ENCODE assay signal across 32 cellular contexts in the genomic region with DNA sequence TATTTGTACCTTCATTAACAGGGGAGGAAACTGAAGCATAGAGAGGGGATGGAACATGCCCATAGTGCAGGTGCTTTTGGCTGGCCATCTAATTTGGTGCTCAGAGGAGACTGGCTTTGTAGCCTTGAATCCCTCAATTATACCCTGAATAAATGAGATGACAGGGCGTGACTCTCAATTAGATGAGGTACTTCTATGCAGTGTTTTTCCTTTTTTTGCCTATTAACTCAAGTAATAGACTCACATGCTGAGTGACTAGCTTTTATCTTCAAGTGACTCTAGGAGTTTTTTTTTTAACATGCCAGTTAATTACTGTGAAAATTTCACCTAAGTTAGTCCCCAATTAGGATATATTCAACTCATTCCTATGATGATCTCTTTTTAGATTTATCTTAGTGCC.
"Had no signal": no experiment of that assay in that cellular context is flagged by ENCODE, and none has a peak within 500 bp of the region (broad histone marks: within the 10 kb centered on the region; RNA-seq: fewer than 3 reads in every experiment).

No MANE protein-coding gene starts in this region.

- ATAC-seq: activated CD8-positive, alpha-beta T cell treated with anti-CD3 and anti-CD28 coated beads for 36 hours; activated naive CD4-positive, alpha-beta T cell treated with anti-CD3 and anti-CD28 coated beads, Interleukin-2, amount 50 U/mL, for 72 hours; activated T-cell treated with anti-CD3 and anti-CD28 coated beads, Interleukin-2, amount 50 U/mL, for 4 hours; activated T-cell treated with anti-CD3 and anti-CD28 coated beads, Interleukin-2, amount 50 U/mL, for 72 hours; activated T-helper 17 cell treated with anti-CD3 and anti-CD28 coated beads, Interleukin-2, amount 50 U/mL, for 72 hours; body of pancreas had no signal

- H3K27me3 Mint-ChIP-seq: activated B cell treated with CpG ODN at 0.5 μM for 24 hours; activated CD4-positive, alpha-beta memory T cell treated with anti-CD3 and anti-CD28 coated beads for 36 hours; activated T-helper 17 cell treated with anti-CD3 and anti-CD28 coated beads, Interleukin-2, amount 50 U/mL, for 72 hours had no signal

- DNase-seq: activated B cell treated with CpG ODN at 0.5 μM for 24 hours; activated CD4-positive, alpha-beta memory T cell treated with anti-CD3 and anti-CD28 coated beads for 36 hours; activated CD4-positive, alpha-beta T cell treated with anti-CD3 and anti-CD28 coated beads for 4 hours; activated CD4-positive, alpha-beta T cell treated with anti-CD3 and anti-CD28 coated beads, Interleukin-2, amount 10 ng/mL, durations not matched to agents 24 days and 14 days; activated CD4-positive, alpha-beta T cell treated with anti-CD3 and anti-CD28 coated beads, Interleukin-2, amount 50 U/mL, for 1 hour; activated CD4-positive, alpha-beta T cell treated with anti-CD3 and anti-CD28 coated beads, Interleukin-2, amount 50 U/mL, for 4 hours; activated CD4-positive, CD25-positive, alpha-beta regulatory T cell treated with anti-CD3 and anti-CD28 coated beads, Interleukin-2, amount 50 U/mL, for 72 hours; activated CD8-positive, alpha-beta memory T cell treated with anti-CD3 and anti-CD28 coated beads, Interleukin-2, amount 50 U/mL, for 4 hours; activated CD8-positive, alpha-beta T cell treated with anti-CD3 and anti-CD28 coated beads for 36 hours; activated effector memory CD4-positive, alpha-beta T cell treated with anti-CD3 and anti-CD28 coated beads, Interleukin-2, amount 50 U/mL, for 16 hours; activated gamma-delta T cell treated with Interleukin-2 at 50 U/mL for 16 hours; activated naive CD4-positive, alpha-beta T cell; activated naive CD4-positive, alpha-beta T cell treated with anti-CD3 and anti-CD28 coated beads for 36 hours; activated naive CD4-positive, alpha-beta T cell treated with anti-CD3 and anti-CD28 coated beads, Interleukin-2, amount 50 U/mL, for 16 hours; activated naive CD8-positive, alpha-beta T cell treated with anti-CD3 and anti-CD28 coated beads for 36 hours; activated T-cell treated with anti-CD3 and anti-CD28 coated beads for 4 hours; activated T-cell treated with anti-CD3 and anti-CD28 coated beads, Interleukin-2, amount 50 U/mL, for 1 hour; activated T-cell treated with anti-CD3 and anti-CD28 coated beads, Interleukin-2, amount 50 U/mL, for 4 hours; activated T-cell treated with anti-CD3 and anti-CD28 coated beads, Interleukin-2, amount 50 U/mL, for 72 hours; adrenal gland; amniotic stem cell; aorta; body of pancreas; brain microvascular endothelial cell; central memory CD4-positive, alpha-beta T cell; T-helper 9 cell had no signal

- H3K9me3 ChIP-seq: adrenal gland, body of pancreas, breast epithelium had no signal

- H3K4me1 ChIP-seq: adrenal gland, body of pancreas, breast epithelium had no signal

- H3K36me3 ChIP-seq: adrenal gland, brain microvascular endothelial cell, breast epithelium had no signal

- H3K4me3 Mint-ChIP-seq: activated B cell treated with CpG ODN at 0.5 μM for 24 hours; activated CD4-positive, alpha-beta memory T cell treated with anti-CD3 and anti-CD28 coated beads for 36 hours; activated CD4-positive, alpha-beta T cell treated with anti-CD3 and anti-CD28 coated beads, Interleukin-2, amount 10 ng/mL, durations not matched to agents 24 days and 14 days; activated CD8-positive, alpha-beta T cell treated with anti-CD3 and anti-CD28 coated beads for 36 hours; activated naive CD4-positive, alpha-beta T cell treated with anti-CD3 and anti-CD28 coated beads for 36 hours; activated naive CD8-positive, alpha-beta T cell treated with anti-CD3 and anti-CD28 coated beads for 36 hours; activated T-cell treated with anti-CD3 and anti-CD28 coated beads, Interleukin-2, amount 50 U/mL, for 4 hours; activated T-cell treated with anti-CD3 and anti-CD28 coated beads, Interleukin-2, amount 50 U/mL, for 72 hours; activated T-helper 1 cell treated with anti-CD3 and anti-CD28 coated beads, Interleukin-12 subunit alpha, Interleukin-12 subunit beta, Interleukin-2, Interleukin-4 antibody, amounts not matched to agents 30 ng/mL and 10 ng/mL and 1 ng/mL, durations not matched to agents 14 hours and 24 hours and 36 hours; activated T-helper 17 cell treated with anti-CD3 and anti-CD28 coated beads, Interleukin-2, amount 50 U/mL, for 72 hours; T-helper 2 cell treated with Interferon-gamma antibody and Interleukin-4, amounts not matched to agents 5 μg/mL and 100 μg/mL, for 36 hours had no signal

- H3K27me3 ChIP-seq: adrenal gland, body of pancreas, brain microvascular endothelial cell, breast epithelium had no signal

- H3K4me1 Mint-ChIP-seq: activated B cell treated with CpG ODN at 0.5 μM for 24 hours; activated CD4-positive, alpha-beta T cell treated with anti-CD3 and anti-CD28 coated beads, Interleukin-2, amount 10 ng/mL, durations not matched to agents 24 days and 14 days; activated naive CD8-positive, alpha-beta T cell treated with anti-CD3 and anti-CD28 coated beads for 36 hours; activated T-helper 17 cell treated with anti-CD3 and anti-CD28 coated beads, Interleukin-2, amount 50 U/mL, for 72 hours had no signal

- H3K36me3 Mint-ChIP-seq: activated CD4-positive, alpha-beta memory T cell treated with anti-CD3 and anti-CD28 coated beads for 36 hours; activated naive CD4-positive, alpha-beta T cell treated with anti-CD3 and anti-CD28 coated beads, Interleukin-2, amount 50 U/mL, for 72 hours; activated naive CD8-positive, alpha-beta T cell treated with anti-CD3 and anti-CD28 coated beads for 36 hours had no signal

- H3K27ac Mint-ChIP-seq: activated B cell treated with CpG ODN at 0.5 μM for 24 hours; activated CD4-positive, alpha-beta memory T cell treated with anti-CD3 and anti-CD28 coated beads for 36 hours; activated CD4-positive, alpha-beta T cell treated with anti-CD3 and anti-CD28 coated beads, Interleukin-2, amount 10 ng/mL, durations not matched to agents 24 days and 14 days; activated CD8-positive, alpha-beta T cell treated with anti-CD3 and anti-CD28 coated beads for 36 hours; activated naive CD4-positive, alpha-beta T cell treated with anti-CD3 and anti-CD28 coated beads for 36 hours; activated naive CD4-positive, alpha-beta T cell treated with anti-CD3 and anti-CD28 coated beads, Interleukin-2, amount 50 U/mL, for 72 hours; activated naive CD8-positive, alpha-beta T cell treated with anti-CD3 and anti-CD28 coated beads for 36 hours; activated T-cell treated with anti-CD3 and anti-CD28 coated beads, Interleukin-2, amount 50 U/mL, for 72 hours; activated T-helper 1 cell treated with anti-CD3 and anti-CD28 coated beads, Interleukin-12 subunit alpha, Interleukin-12 subunit beta, Interleukin-2, Interleukin-4 antibody, amounts not matched to agents 30 ng/mL and 10 ng/mL and 1 ng/mL, durations not matched to agents 14 hours and 24 hours and 36 hours; activated T-helper 17 cell treated with anti-CD3 and anti-CD28 coated beads, Interleukin-2, amount 50 U/mL, for 72 hours; T-helper 2 cell treated with Interferon-gamma antibody and Interleukin-4, amounts not matched to agents 5 μg/mL and 100 μg/mL, for 36 hours had no signal

- H3K9me3 Mint-ChIP-seq: activated B cell treated with CpG ODN at 0.5 μM for 24 hours; activated CD4-positive, alpha-beta memory T cell treated with anti-CD3 and anti-CD28 coated beads for 36 hours; activated CD4-positive, alpha-beta T cell treated with anti-CD3 and anti-CD28 coated beads, Interleukin-2, amount 10 ng/mL, durations not matched to agents 24 days and 14 days; activated CD8-positive, alpha-beta T cell treated with anti-CD3 and anti-CD28 coated beads for 36 hours; activated naive CD4-positive, alpha-beta T cell treated with anti-CD3 and anti-CD28 coated beads for 36 hours; activated naive CD8-positive, alpha-beta T cell treated with anti-CD3 and anti-CD28 coated beads for 36 hours; activated T-cell treated with anti-CD3 and anti-CD28 coated beads, Interleukin-2, amount 50 U/mL, for 4 hours; activated T-helper 1 cell treated with anti-CD3 and anti-CD28 coated beads, Interleukin-12 subunit alpha, Interleukin-12 subunit beta, Interleukin-2, Interleukin-4 antibody, amounts not matched to agents 30 ng/mL and 10 ng/mL and 1 ng/mL, durations not matched to agents 14 hours and 24 hours and 36 hours; activated T-helper 17 cell treated with anti-CD3 and anti-CD28 coated beads, Interleukin-2, amount 50 U/mL, for 72 hours; T-helper 2 cell treated with Interferon-gamma antibody and Interleukin-4, amounts not matched to agents 5 μg/mL and 100 μg/mL, for 36 hours had no signal

- H3K4me3 ChIP-seq: adrenal gland, body of pancreas, breast epithelium had no signal

- H3K27ac ChIP-seq: adrenal gland, body of pancreas, brain microvascular endothelial cell, breast epithelium, VCaP had no signal
